Comparison of ENCODE assay signal across 1 cellular context in the genomic region with DNA sequence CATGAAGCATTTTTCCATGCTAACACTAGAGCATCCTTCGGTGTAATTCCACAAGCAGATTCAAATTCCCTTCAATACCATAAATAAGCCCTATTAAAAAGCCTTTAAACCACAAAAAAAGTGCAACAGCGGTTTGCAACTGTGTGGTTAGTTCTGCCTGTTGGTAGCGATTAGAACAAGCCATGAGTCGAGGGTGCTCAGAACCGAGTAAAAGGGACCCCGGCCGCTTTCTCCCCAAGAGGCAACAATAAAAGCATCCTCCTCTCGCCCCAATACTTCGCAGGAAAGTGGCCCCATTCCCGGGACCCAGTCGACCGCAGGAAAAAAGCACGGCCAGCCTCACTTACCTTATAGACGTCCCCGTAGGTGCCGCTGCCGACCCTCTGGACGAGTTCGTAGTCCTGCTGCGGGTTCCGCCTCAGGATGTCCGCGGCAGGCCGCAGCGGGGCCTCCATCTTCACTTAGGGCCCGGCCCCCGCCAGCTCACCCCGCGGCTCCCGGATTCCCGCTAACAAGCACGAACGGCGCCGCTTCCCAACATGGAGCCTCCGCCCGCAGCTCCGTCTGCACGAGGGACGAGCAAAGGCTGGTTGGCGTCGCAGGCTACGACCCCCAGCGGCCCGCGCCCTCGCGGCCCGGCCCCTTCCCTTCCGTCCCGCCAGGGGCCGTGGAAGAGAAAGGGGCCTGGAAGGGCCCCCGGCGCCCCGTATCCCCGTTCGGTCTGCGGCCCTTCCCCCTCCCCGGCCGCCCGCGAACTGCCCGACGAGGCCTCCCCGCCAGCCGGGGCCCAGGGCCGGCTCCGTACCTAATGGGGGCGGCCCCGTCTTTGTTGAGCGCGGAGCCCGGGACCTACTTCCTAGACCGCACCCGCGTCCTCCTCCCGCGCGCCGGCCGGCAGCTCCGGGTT.
TF ChIP-seq lines count a peak whose summit lies in the region.

No MANE protein-coding gene starts in this region.

TF ChIP-seq in HEK293, 187 proteins besides CTCF, POLR2A, EP300 and RAD21 (continued from another document and continues in another):
- TF ChIP-seq, protein P1, sequence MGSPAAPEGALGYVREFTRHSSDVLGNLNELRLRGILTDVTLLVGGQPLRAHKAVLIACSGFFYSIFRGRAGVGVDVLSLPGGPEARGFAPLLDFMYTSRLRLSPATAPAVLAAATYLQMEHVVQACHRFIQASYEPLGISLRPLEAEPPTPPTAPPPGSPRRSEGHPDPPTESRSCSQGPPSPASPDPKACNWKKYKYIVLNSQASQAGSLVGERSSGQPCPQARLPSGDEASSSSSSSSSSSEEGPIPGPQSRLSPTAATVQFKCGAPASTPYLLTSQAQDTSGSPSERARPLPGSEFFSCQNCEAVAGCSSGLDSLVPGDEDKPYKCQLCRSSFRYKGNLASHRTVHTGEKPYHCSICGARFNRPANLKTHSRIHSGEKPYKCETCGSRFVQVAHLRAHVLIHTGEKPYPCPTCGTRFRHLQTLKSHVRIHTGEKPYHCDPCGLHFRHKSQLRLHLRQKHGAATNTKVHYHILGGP (tag by site-specific recombination; IDR thresholded peaks at IDR 0.05), result no peak
- TF ChIP-seq ZNF660 (tag by site-specific recombination; IDR thresholded peaks at IDR 0.05), result no peak
- TF ChIP-seq ZXDB (tag by site-specific recombination; IDR thresholded peaks at IDR 0.05), result no peak
- no peak for TF ChIP-seq ZNF274 (IDR thresholded peaks at IDR 0.05; ENCODE audit: low read length)
- TF ChIP-seq ZNF274 (tag by site-specific recombination; IDR thresholded peaks at IDR 0.05; ENCODE audit: borderline replicate concordance), result no peak
- TF ChIP-seq ZFP37 (tag by site-specific recombination; IDR thresholded peaks at IDR 0.05), result no peak
- TF ChIP-seq ZNF654 (tag by site-specific recombination; IDR thresholded peaks at IDR 0.05; ENCODE audit: low read depth), result no peak
- no peak for TF ChIP-seq ZNF394 (tag by site-specific recombination; IDR thresholded peaks at IDR 0.05; ENCODE audit: borderline replicate concordance)
- TF ChIP-seq, protein P2, sequence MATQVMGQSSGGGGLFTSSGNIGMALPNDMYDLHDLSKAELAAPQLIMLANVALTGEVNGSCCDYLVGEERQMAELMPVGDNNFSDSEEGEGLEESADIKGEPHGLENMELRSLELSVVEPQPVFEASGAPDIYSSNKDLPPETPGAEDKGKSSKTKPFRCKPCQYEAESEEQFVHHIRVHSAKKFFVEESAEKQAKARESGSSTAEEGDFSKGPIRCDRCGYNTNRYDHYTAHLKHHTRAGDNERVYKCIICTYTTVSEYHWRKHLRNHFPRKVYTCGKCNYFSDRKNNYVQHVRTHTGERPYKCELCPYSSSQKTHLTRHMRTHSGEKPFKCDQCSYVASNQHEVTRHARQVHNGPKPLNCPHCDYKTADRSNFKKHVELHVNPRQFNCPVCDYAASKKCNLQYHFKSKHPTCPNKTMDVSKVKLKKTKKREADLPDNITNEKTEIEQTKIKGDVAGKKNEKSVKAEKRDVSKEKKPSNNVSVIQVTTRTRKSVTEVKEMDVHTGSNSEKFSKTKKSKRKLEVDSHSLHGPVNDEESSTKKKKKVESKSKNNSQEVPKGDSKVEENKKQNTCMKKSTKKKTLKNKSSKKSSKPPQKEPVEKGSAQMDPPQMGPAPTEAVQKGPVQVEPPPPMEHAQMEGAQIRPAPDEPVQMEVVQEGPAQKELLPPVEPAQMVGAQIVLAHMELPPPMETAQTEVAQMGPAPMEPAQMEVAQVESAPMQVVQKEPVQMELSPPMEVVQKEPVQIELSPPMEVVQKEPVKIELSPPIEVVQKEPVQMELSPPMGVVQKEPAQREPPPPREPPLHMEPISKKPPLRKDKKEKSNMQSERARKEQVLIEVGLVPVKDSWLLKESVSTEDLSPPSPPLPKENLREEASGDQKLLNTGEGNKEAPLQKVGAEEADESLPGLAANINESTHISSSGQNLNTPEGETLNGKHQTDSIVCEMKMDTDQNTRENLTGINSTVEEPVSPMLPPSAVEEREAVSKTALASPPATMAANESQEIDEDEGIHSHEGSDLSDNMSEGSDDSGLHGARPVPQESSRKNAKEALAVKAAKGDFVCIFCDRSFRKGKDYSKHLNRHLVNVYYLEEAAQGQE (tag by site-specific recombination; IDR thresholded peaks at IDR 0.05), result no peak
- no peak for TF ChIP-seq KLF8 (tag by site-specific recombination; IDR thresholded peaks at IDR 0.05)
- TF ChIP-seq ZNF704 (tag by site-specific recombination; IDR thresholded peaks at IDR 0.05), result no peak
- no peak for TF ChIP-seq ZNF26 (tag by site-specific recombination; IDR thresholded peaks at IDR 0.05)
- no peak for TF ChIP-seq ZNF513 (tag by site-specific recombination; IDR thresholded peaks at IDR 0.05)
- TF ChIP-seq ZNF670 (tag by site-specific recombination; IDR thresholded peaks at IDR 0.05; ENCODE audit: low read depth), result no peak
- TF ChIP-seq FEZF1 (tag by site-specific recombination; IDR thresholded peaks at IDR 0.05), result peak; percentile 13; the same call in 1 of the 2 replicates
- TF ChIP-seq GLI2 (tag by site-specific recombination; IDR thresholded peaks at IDR 0.05; ENCODE audit: borderline replicate concordance, low read depth), result no peak
- TF ChIP-seq HOXA7 (CRISPR knock-in tag; IDR thresholded peaks at IDR 0.05; ENCODE audit: borderline replicate concordance), result no peak
- no peak for TF ChIP-seq ZSCAN5A (tag by site-specific recombination; IDR thresholded peaks at IDR 0.05)
- TF ChIP-seq ZBTB21 (tag by site-specific recombination; IDR thresholded peaks at IDR 0.05), result no peak
- TF ChIP-seq ZNF501 (tag by site-specific recombination; IDR thresholded peaks at IDR 0.05), result no peak
- no peak for TF ChIP-seq HOXC10 (CRISPR knock-in tag; IDR thresholded peaks at IDR 0.05)
- TF ChIP-seq GLIS2 (tag by site-specific recombination; IDR thresholded peaks at IDR 0.05), result no peak; the same call in none of the 2 replicates
- peak; percentile 87; the same call in 1 of the 2 replicates for TF ChIP-seq ZBTB20 (tag by site-specific recombination; IDR thresholded peaks at IDR 0.05)
- no peak for TF ChIP-seq ZNF266 (tag by site-specific recombination; IDR thresholded peaks at IDR 0.05; ENCODE audit: low read depth)
- TF ChIP-seq WT1 (tag by site-specific recombination; IDR thresholded peaks at IDR 0.05), result no peak
- TF ChIP-seq ZBTB7A (tag by site-specific recombination; IDR thresholded peaks at IDR 0.05; ENCODE audit: low read depth), result no peak
- no peak for TF ChIP-seq ZNF19 (tag by site-specific recombination; IDR thresholded peaks at IDR 0.05; ENCODE audit: low read depth)
- no peak for TF ChIP-seq HOXD13 (CRISPR knock-in tag; IDR thresholded peaks at IDR 0.05; ENCODE audit: borderline replicate concordance)
- no peak for TF ChIP-seq ZNF10 (tag by site-specific recombination; IDR thresholded peaks at IDR 0.05)
- TF ChIP-seq ZNF184 (tag by site-specific recombination; IDR thresholded peaks at IDR 0.05), result no peak
- no peak for TF ChIP-seq ZNF354C (tag by site-specific recombination; IDR thresholded peaks at IDR 0.05; ENCODE audit: borderline replicate concordance, low read depth)
- peak; percentile 13; the same call in 1 of the 2 replicates for TF ChIP-seq PATZ1 (tag by site-specific recombination; IDR thresholded peaks at IDR 0.05)
- no peak for TF ChIP-seq GLI4 (tag by site-specific recombination; IDR thresholded peaks at IDR 0.05)
- TF ChIP-seq, protein P3, sequence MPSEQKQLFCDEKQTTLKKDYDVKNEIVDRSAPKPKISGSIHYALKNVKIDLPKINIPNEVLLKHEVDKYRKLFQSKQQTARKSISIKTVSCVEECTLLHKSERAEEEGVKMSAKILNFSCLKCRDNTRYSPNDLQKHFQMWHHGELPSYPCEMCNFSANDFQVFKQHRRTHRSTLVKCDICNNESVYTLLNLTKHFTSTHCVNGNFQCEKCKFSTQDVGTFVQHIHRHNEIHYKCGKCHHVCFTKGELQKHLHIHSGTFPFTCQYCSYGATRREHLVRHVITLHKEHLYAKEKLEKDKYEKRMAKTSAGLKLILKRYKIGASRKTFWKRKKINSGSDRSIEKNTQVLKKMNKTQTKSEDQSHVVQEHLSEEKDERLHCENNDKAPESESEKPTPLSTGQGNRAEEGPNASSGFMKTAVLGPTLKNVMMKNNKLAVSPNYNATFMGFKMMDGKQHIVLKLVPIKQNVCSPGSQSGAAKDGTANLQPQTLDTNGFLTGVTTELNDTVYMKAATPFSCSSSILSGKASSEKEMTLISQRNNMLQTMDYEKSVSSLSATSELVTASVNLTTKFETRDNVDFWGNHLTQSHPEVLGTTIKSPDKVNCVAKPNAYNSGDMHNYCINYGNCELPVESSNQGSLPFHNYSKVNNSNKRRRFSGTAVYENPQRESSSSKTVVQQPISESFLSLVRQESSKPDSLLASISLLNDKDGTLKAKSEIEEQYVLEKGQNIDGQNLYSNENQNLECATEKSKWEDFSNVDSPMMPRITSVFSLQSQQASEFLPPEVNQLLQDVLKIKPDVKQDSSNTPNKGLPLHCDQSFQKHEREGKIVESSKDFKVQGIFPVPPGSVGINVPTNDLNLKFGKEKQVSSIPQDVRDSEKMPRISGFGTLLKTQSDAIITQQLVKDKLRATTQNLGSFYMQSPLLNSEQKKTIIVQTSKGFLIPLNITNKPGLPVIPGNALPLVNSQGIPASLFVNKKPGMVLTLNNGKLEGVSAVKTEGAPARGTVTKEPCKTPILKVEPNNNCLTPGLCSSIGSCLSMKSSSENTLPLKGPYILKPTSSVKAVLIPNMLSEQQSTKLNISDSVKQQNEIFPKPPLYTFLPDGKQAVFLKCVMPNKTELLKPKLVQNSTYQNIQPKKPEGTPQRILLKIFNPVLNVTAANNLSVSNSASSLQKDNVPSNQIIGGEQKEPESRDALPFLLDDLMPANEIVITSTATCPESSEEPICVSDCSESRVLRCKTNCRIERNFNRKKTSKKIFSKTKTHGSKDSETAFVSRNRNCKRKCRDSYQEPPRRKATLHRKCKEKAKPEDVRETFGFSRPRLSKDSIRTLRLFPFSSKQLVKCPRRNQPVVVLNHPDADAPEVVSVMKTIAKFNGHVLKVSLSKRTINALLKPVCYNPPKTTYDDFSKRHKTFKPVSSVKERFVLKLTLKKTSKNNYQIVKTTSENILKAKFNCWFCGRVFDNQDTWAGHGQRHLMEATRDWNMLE (tag by site-specific recombination; conservative IDR thresholded peaks at IDR 0.05; ENCODE audit: low read depth), result no peak
- no peak for TF ChIP-seq ZNF175 (tag by site-specific recombination; IDR thresholded peaks at IDR 0.05)
- no peak for TF ChIP-seq ZNF677 (tag by site-specific recombination; IDR thresholded peaks at IDR 0.05)
- TF ChIP-seq, protein P4, sequence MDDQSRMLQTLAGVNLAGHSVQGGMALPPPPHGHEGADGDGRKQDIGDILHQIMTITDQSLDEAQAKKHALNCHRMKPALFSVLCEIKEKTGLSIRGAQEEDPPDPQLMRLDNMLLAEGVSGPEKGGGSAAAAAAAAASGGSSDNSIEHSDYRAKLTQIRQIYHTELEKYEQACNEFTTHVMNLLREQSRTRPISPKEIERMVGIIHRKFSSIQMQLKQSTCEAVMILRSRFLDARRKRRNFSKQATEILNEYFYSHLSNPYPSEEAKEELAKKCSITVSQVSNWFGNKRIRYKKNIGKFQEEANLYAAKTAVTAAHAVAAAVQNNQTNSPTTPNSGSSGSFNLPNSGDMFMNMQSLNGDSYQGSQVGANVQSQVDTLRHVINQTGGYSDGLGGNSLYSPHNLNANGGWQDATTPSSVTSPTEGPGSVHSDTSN (CRISPR knock-in tag; IDR thresholded peaks at IDR 0.05), result no peak
